ENCODE assay signal across 27 cellular contexts in the genomic region with DNA sequence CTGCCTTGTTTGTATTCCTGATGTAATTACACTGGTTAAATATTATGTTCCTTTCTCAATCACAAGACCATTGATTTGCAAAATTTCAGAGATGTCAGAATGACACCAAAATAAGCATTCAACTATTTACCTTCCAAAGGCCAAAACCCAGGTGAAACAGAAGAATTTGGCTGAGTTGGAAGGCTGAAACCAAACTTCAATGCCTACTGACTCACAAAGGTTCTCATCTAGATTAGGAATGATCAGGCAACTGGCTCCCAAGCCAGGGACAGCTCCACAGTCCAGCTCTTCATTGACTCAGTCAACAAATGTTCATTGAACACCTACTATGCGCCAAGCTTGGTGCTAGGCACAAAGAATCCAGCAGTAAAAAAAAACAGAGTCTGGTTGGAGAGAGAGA.
"Had no signal": no experiment of that assay in that cellular context is flagged by ENCODE, and none has a peak within 500 bp of the region (broad histone marks: within the 10 kb centered on the region; RNA-seq: fewer than 3 reads in every experiment).

No MANE protein-coding gene starts in this region.

- H2AFZ ChIP-seq: hepatocyte had no signal

- H3K4me1 Mint-ChIP-seq: naive thymus-derived CD8-positive, alpha-beta T cell; nephron; neural crest cell; stimulated activated effector memory CD8-positive, alpha-beta T cell treated with anti-CD3 and anti-CD28 coated beads, Interleukin-12 subunit alpha, Interleukin-12 subunit beta, amount 100 ng/mL, for 72 hours had no signal

- H3K4me3 Mint-ChIP-seq: naive thymus-derived CD8-positive, alpha-beta T cell; nephron; neural crest cell; stimulated activated effector memory CD8-positive, alpha-beta T cell treated with anti-CD3 and anti-CD28 coated beads, Interleukin-12 subunit alpha, Interleukin-12 subunit beta, amount 100 ng/mL, for 72 hours; stimulated activated naive CD8-positive, alpha-beta T cell treated with anti-CD3 and anti-CD28 coated beads, Interleukin-15, Interleukin-2, amounts not matched to agents 100 ng/mL and 50 ng/mL, for 24 hours had no signal

- H3K9me3 Mint-ChIP-seq: stimulated activated effector memory CD8-positive, alpha-beta T cell treated with anti-CD3 and anti-CD28 coated beads, Interleukin-12 subunit alpha, Interleukin-12 subunit beta, amount 100 ng/mL, for 72 hours had no signal

- H3K36me3 Mint-ChIP-seq: stimulated activated effector memory CD8-positive, alpha-beta T cell treated with anti-CD3 and anti-CD28 coated beads, Interleukin-12 subunit alpha, Interleukin-12 subunit beta, amount 100 ng/mL, for 72 hours had no signal

- FAIRE-seq: small intestine had no signal

- DNase-seq: islet precursor cell; left ventricle myocardium superior; lower lobe of right lung; mammary epithelial cell; mesenchymal stem cell; naive thymus-derived CD8-positive, alpha-beta T cell; nucleus accumbens; pancreas; posterior cingulate gyrus; retina; right cardiac atrium; sigmoid colon; small intestine; spleen; stimulated activated CD4-positive, alpha-beta T cell treated with anti-CD3 and anti-CD28 coated beads, Interleukin-4, amount 100 ng/mL, for 24 hours; stimulated activated naive CD4-positive, alpha-beta T cell; tibial artery; upper lobe of left lung had no signal

- H3K4me2 ChIP-seq: hepatocyte had no signal

- H3K27ac Mint-ChIP-seq: naive thymus-derived CD8-positive, alpha-beta T cell; nephron; stimulated activated effector memory CD8-positive, alpha-beta T cell treated with anti-CD3 and anti-CD28 coated beads, Interleukin-12 subunit alpha, Interleukin-12 subunit beta, amount 100 ng/mL, for 72 hours; stimulated activated naive CD8-positive, alpha-beta T cell treated with anti-CD3 and anti-CD28 coated beads, Interleukin-15, Interleukin-2, amounts not matched to agents 100 ng/mL and 50 ng/mL, for 24 hours had no signal

- H3K79me2 ChIP-seq: hepatocyte had no signal

- H3K27me3 ChIP-seq: hepatocyte, pancreas, upper lobe of left lung, vagina had no signal

- H3K27ac ChIP-seq: hepatocyte, lower lobe of right lung, pancreas, prostate gland, sigmoid colon, spleen, suprapubic skin, thoracic aorta, tibial artery, upper lobe of left lung, vagina had no signal

- H3K9me3 ChIP-seq: lower lobe of right lung, pancreas, prostate gland, suprapubic skin, upper lobe of left lung, vagina had no signal

- H3K4me1 ChIP-seq: lower lobe of right lung, pancreas, prostate gland, sigmoid colon, spleen, suprapubic skin, tibial artery, vagina had no signal

- H3K36me3 ChIP-seq: lower lobe of right lung, pancreas, prostate gland, sigmoid colon, spleen, suprapubic skin, thoracic aorta, tibial artery, upper lobe of left lung, vagina had no signal

- H3K4me3 ChIP-seq: hepatocyte, lower lobe of right lung, pancreas, prostate gland, sigmoid colon, spleen, suprapubic skin, thoracic aorta, tibial artery, upper lobe of left lung, vagina had no signal

- ATAC-seq: left ventricle myocardium superior; lower lobe of right lung; naive thymus-derived CD8-positive, alpha-beta T cell; pancreas; right cardiac atrium; stimulated activated effector memory CD8-positive, alpha-beta T cell treated with anti-CD3 and anti-CD28 coated beads, Interleukin-12 subunit alpha, Interleukin-12 subunit beta, amount 100 ng/mL, for 72 hours had no signal
